9 cellular contexts compared by ENCODE assay signal in the genomic region with DNA sequence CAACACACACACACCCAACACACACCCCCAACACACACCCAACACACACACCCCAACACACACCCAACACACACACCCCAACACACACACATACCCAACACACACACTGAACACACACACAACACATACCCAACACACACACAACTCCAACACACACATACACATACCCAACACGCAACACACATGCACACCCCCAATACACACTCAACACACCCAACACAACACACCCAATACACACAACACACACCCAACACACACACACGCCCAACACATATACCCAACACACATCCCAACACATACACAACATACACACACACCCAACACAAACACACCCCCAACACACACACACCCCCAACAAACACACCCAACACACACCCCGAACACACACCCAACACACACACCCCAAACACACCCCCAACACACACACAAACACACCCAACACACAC.
"Had no signal": no experiment of that assay in that cellular context is flagged by ENCODE, and none has a peak within 500 bp of the region (broad histone marks: within the 10 kb centered on the region; RNA-seq: fewer than 3 reads in every experiment).

No MANE protein-coding gene starts in this region.

- H3K4me1 ChIP-seq: adrenal gland, left lung had no signal

- H3K4me3 ChIP-seq: adrenal gland, left lung had no signal

- H3K27ac ChIP-seq: adrenal gland, epithelial cell of prostate, left lung had no signal

- H3K9me3 ChIP-seq: adrenal gland, left lung had no signal

- H3K36me3 ChIP-seq: adrenal gland, left lung had no signal

- ATAC-seq: effector memory CD8-positive, alpha-beta T cell; left lung; WTC11 had no signal

- DNase-seq: activated T-cell treated with anti-CD3 and anti-CD28 coated beads, Interleukin-2, amount 50 U/mL, for 48 hours; adrenal gland; cortex of kidney; effector memory CD8-positive, alpha-beta T cell; left lung; stimulated activated CD4-positive, alpha-beta T cell treated with anti-CD3 and anti-CD28 coated beads, Interleukin-2, amount 100 ng/mL, for 48 hours; T-cell had no signal
